Comparison of ENCODE assay signal across 18 cellular contexts in genomic region chr14:50089213-50089612, GRCh38. TPM values are rescaled to one million over a fixed set of nuclear protein-coding genes. Genes with fewer than 3 reads are reported as not detected.
DNase-seq lines count a peak whose midpoint lies in the region; ATAC-seq and TF ChIP-seq lines count a peak whose summit lies in the region.
"Had no signal": no experiment of that assay in that cellular context is flagged by ENCODE, and none has a peak within 500 bp of the region (broad histone marks: within the 10 kb centered on the region; RNA-seq: fewer than 3 reads in every experiment).

No MANE protein-coding gene starts in this region.

- peak overlapping the region; percentile 91 for H3K27ac Mint-ChIP-seq in activated B cell treated with CpG ODN at 0.5 μM for 24 hours
- H3K27ac Mint-ChIP-seq in stimulated activated naive B cell treated with anti-CD40 and anti-IgM and Interleukin-4, amounts not matched to agents 10 μg/mL and 1 μg/mL and 100 μg/mL, for 72 hours, result peak overlapping the region; percentile 81
- H3K27ac Mint-ChIP-seq: mesothelial cell of epicardium had no signal

- peak; percentile 23 for DNase-seq in stimulated activated CD4-positive, alpha-beta T cell treated with anti-CD3 and anti-CD28 coated beads, Interleukin-1b, Interleukin-23, amount 100 ng/mL, for 48 hours
- no peak for DNase-seq in stimulated activated CD4-positive, alpha-beta T cell treated with anti-CD3 and anti-CD28 coated beads, Interleukin-12 subunit alpha, Interleukin-12 subunit beta, amount 100 ng/mL, for 4 hours
- DNase-seq in activated B cell treated with CpG ODN at 0.5 μM for 24 hours (no peak), cardiac septum (ENCODE audit: low spot score) (no peak)
- DNase-seq in central memory CD4-positive, alpha-beta T cell, result peak; percentile 15
- no peak for DNase-seq in stimulated activated naive B cell treated with anti-CD40 and anti-IgM and Interleukin-4, amounts not matched to agents 10 μg/mL and 1 μg/mL and 100 μg/mL, for 72 hours
- DNase-seq: activated effector memory CD4-positive, alpha-beta T cell treated with Interleukin-2 at 50 U/mL for 16 hours; anterior cingulate cortex; HCEC 1CT; KBM-7; MV-4-11; NCI-H524; right lobe of liver; tibial artery; WERI-Rb-1 had no signal

- H3K4me3 Mint-ChIP-seq in activated B cell treated with CpG ODN at 0.5 μM for 24 hours, result no peak overlapping the region
- no peak overlapping the region for H3K4me3 Mint-ChIP-seq in stimulated activated naive B cell treated with anti-CD40 and anti-IgM and Interleukin-4, amounts not matched to agents 10 μg/mL and 1 μg/mL and 100 μg/mL, for 72 hours
- H3K4me3 Mint-ChIP-seq: mesothelial cell of epicardium, neural crest cell had no signal

- H3K9me3 Mint-ChIP-seq in activated B cell treated with CpG ODN at 0.5 μM for 24 hours, result peaks cover 2% of the 10 kb centered on the region
- H3K9me3 Mint-ChIP-seq in stimulated activated naive B cell treated with anti-CD40 and anti-IgM and Interleukin-4, amounts not matched to agents 10 μg/mL and 1 μg/mL and 100 μg/mL, for 72 hours, result peaks cover 2 to 5% of the 10 kb centered on the region in 2 donors
- H3K9me3 Mint-ChIP-seq: mesothelial cell of epicardium, neural crest cell had no signal

- ATAC-seq in activated B cell treated with CpG ODN at 0.5 μM for 24 hours (ENCODE audit: low read depth), result no peak
- no peak for ATAC-seq in stimulated activated naive B cell treated with anti-CD40 and anti-IgM and Interleukin-4, amounts not matched to agents 10 μg/mL and 1 μg/mL and 100 μg/mL, for 72 hours (replicated peaks)
- no peak for ATAC-seq in HG03432 (IDR thresholded peaks at IDR 0.05; ENCODE audit: unreplicated experiment)
- ATAC-seq: right lobe of liver had no signal

- CTCF ChIA-PET in activated B cell treated with CpG ODN at 0.5 μM for 24 hours (lab: Charles Lee), result interaction anchor here (1.0 to 1.5 kb wide), 2 partner anchors 51 to 227 kb away, joined by 4 to 5 read pairs; no protein-coding TSS in a partner anchor

- POLR2A ChIA-PET in activated B cell treated with CpG ODN at 0.5 μM for 24 hours (lab: Charles Lee), result interaction anchor here (2.9 to 14.8 kb wide), 3 partner anchors 14 to 226 kb away, joined by 22 to 397 read pairs (median 64); no protein-coding TSS in a partner anchor

- H3K36me3 Mint-ChIP-seq in activated B cell treated with CpG ODN at 0.5 μM for 24 hours (ENCODE audit: low read depth), result peaks cover 30% of the 10 kb centered on the region
- peaks cover 13 to 35% of the 10 kb centered on the region in 2 donors for H3K36me3 Mint-ChIP-seq in stimulated activated naive B cell treated with anti-CD40 and anti-IgM and Interleukin-4, amounts not matched to agents 10 μg/mL and 1 μg/mL and 100 μg/mL, for 72 hours
- H3K36me3 Mint-ChIP-seq: mesothelial cell of epicardium had no signal

- no peaks in the 10 kb centered on the region for H3K27me3 Mint-ChIP-seq in activated B cell treated with CpG ODN at 0.5 μM for 24 hours
- no peaks in the 10 kb centered on the region for H3K27me3 Mint-ChIP-seq in stimulated activated naive B cell treated with anti-CD40 and anti-IgM and Interleukin-4, amounts not matched to agents 10 μg/mL and 1 μg/mL and 100 μg/mL, for 72 hours

- TF ChIP-seq CTCF in activated B cell treated with CpG ODN at 0.5 μM for 24 hours (IDR thresholded peaks at IDR 0.05), result no peak

- H3K4me1 Mint-ChIP-seq in activated B cell treated with CpG ODN at 0.5 μM for 24 hours, result peaks cover 92% of the 10 kb centered on the region
- peaks cover 62 to 84% of the 10 kb centered on the region in 2 donors for H3K4me1 Mint-ChIP-seq in stimulated activated naive B cell treated with anti-CD40 and anti-IgM and Interleukin-4, amounts not matched to agents 10 μg/mL and 1 μg/mL and 100 μg/mL, for 72 hours
- H3K4me1 Mint-ChIP-seq: neural crest cell had no signal

- intact Hi-C loops in activated B cell treated with CpG ODN at 0.5 μM for 24 hours (cut with micrococcal nuclease) (no loop called here), cardiac septum (cut with DNase I) (no loop called here)

RNA-seq across cellular contexts. Expression of gene VCPKMT, which starts 27.2 kb away (rescaled TPM):
- total RNA-seq in activated B cell treated with CpG ODN at 0.5 μM for 24 hours, result 19.9 and 20.8 TPM in 2 replicates
- total RNA-seq in cardiac septum, result 3.0 TPM

Comparison
In these comparisons a context has a peak if more than half of its experiments do, and no peak if none do; other contexts are left out.
1. DNase-seq: peak in stimulated activated CD4-positive, alpha-beta T cell treated with anti-CD3 and anti-CD28 coated beads, Interleukin-1b, Interleukin-23, amount 100 ng/mL, for 48 hours (single experiment) and central memory CD4-positive, alpha-beta T cell (single experiment); none in stimulated activated CD4-positive, alpha-beta T cell treated with anti-CD3 and anti-CD28 coated beads, Interleukin-12 subunit alpha, Interleukin-12 subunit beta, amount 100 ng/mL, for 4 hours (single experiment), activated B cell treated with CpG ODN at 0.5 μM for 24 hours (single experiment), stimulated activated naive B cell treated with anti-CD40 and anti-IgM and Interleukin-4, amounts not matched to agents 10 μg/mL and 1 μg/mL and 100 μg/mL, for 72 hours (single experiment) and cardiac septum (single experiment).